In genomic region chr2:195456765-195457164, GRCh38 we compare ENCODE assay signal across 25 cellular contexts.
"Had no signal": no experiment of that assay in that cellular context is flagged by ENCODE, and none has a peak within 500 bp of the region (broad histone marks: within the 10 kb centered on the region; RNA-seq: fewer than 3 reads in every experiment).

No MANE protein-coding gene starts in this region.

- H3K4me3 Mint-ChIP-seq: memory B cell; natural killer cell; stimulated activated effector memory CD8-positive, alpha-beta T cell treated with anti-CD3 and anti-CD28 coated beads, Interleukin-12 subunit alpha, Interleukin-12 subunit beta, amount 100 ng/mL, for 72 hours had no signal

- H3K27me3 ChIP-seq: esophagus muscularis mucosa, foreskin keratinocyte, gastroesophageal sphincter, heart left ventricle, hepatocyte, ovary, sigmoid colon, stomach, thyroid gland, vagina had no signal

- H3K36me3 ChIP-seq: esophagus muscularis mucosa, gastroesophageal sphincter, heart left ventricle, ovary, sigmoid colon, stomach, thyroid gland, vagina had no signal

- H3K4me1 Mint-ChIP-seq: memory B cell had no signal

- H3K27me3 Mint-ChIP-seq: memory B cell had no signal

- H3K79me2 ChIP-seq: hepatocyte had no signal

- H3K4me3 ChIP-seq: esophagus muscularis mucosa, gastroesophageal sphincter, heart left ventricle, hepatocyte, lung, ovary, psoas muscle, sigmoid colon, stomach, thyroid gland, vagina had no signal

- H2AFZ ChIP-seq: hepatocyte had no signal

- H3K9me3 Mint-ChIP-seq: memory B cell; natural killer cell; stimulated activated effector memory CD8-positive, alpha-beta T cell treated with anti-CD3 and anti-CD28 coated beads, Interleukin-12 subunit alpha, Interleukin-12 subunit beta, amount 100 ng/mL, for 72 hours had no signal

- DNase-seq: effector memory CD4-positive, alpha-beta T cell; foreskin keratinocyte; heart left ventricle; kidney; natural killer cell; occipital lobe; ovary; posterior cingulate gyrus; psoas muscle; right cardiac atrium; sigmoid colon; stimulated activated CD4-positive, alpha-beta T cell treated with anti-CD3 and anti-CD28 coated beads, Interleukin-2, amount 100 ng/mL, for 24 hours; stimulated activated CD4-positive, alpha-beta T cell treated with anti-CD3 and anti-CD28 coated beads, Interleukin-4, amount 100 ng/mL, for 24 hours; stimulated activated naive CD4-positive, alpha-beta T cell treated with Interleukin-2 at 50 U/mL for 16 hours; stomach; thyroid gland; trophoblast cell had no signal

- H3K27ac Mint-ChIP-seq: memory B cell; natural killer cell; stimulated activated effector memory CD8-positive, alpha-beta T cell treated with anti-CD3 and anti-CD28 coated beads, Interleukin-12 subunit alpha, Interleukin-12 subunit beta, amount 100 ng/mL, for 72 hours had no signal

- H3K4me1 ChIP-seq: esophagus muscularis mucosa, foreskin keratinocyte, gastroesophageal sphincter, heart left ventricle, psoas muscle, sigmoid colon, stomach, thyroid gland, vagina had no signal

- H3K36me3 Mint-ChIP-seq: natural killer cell; stimulated activated effector memory CD8-positive, alpha-beta T cell treated with anti-CD3 and anti-CD28 coated beads, Interleukin-12 subunit alpha, Interleukin-12 subunit beta, amount 100 ng/mL, for 72 hours had no signal

- ATAC-seq: foreskin keratinocyte; gastroesophageal sphincter; heart left ventricle; left lobe of liver; natural killer cell; psoas muscle; right cardiac atrium; stimulated activated effector memory CD8-positive, alpha-beta T cell treated with anti-CD3 and anti-CD28 coated beads, Interleukin-12 subunit alpha, Interleukin-12 subunit beta, amount 100 ng/mL, for 72 hours had no signal

- H3K4me2 ChIP-seq: hepatocyte had no signal

- H3K9me3 ChIP-seq: esophagus muscularis mucosa, gastroesophageal sphincter, heart left ventricle, ovary, psoas muscle, sigmoid colon, stomach, thyroid gland, vagina had no signal
